Comparison of ENCODE assay signal across 1 cellular context in the genomic region with DNA sequence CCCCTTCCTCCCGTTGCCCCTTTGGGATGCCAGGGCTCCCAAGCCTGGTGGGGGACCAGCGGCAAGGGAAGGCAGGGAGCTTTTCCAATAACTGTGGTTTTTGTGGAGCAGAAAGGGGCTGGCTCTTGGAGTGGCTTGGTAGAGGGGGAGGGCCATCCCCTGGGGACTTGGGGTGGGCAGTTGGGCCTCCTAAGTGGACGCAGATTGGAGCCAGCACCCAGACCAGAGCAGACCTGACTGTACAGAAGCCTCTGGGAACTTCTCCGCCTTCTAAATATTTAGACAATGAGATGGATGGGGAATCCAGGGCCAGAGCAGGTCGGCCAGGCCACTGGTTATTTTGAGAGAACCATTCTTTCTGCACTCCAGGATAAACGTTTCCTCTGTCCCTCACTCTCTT.
TF ChIP-seq lines count a peak whose summit lies in the region.

No MANE protein-coding gene starts in this region.

TF ChIP-seq in WTC11, 78 proteins besides CTCF, POLR2A, EP300 and RAD21:
- TF ChIP-seq NR3C1 (CRISPR knock-in tag; conservative IDR thresholded peaks at IDR 0.05; ENCODE audit: low read depth) = no peak
- TF ChIP-seq, protein P1, sequence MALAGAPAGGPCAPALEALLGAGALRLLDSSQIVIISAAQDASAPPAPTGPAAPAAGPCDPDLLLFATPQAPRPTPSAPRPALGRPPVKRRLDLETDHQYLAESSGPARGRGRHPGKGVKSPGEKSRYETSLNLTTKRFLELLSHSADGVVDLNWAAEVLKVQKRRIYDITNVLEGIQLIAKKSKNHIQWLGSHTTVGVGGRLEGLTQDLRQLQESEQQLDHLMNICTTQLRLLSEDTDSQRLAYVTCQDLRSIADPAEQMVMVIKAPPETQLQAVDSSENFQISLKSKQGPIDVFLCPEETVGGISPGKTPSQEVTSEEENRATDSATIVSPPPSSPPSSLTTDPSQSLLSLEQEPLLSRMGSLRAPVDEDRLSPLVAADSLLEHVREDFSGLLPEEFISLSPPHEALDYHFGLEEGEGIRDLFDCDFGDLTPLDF (CRISPR knock-in tag; IDR thresholded peaks at IDR 0.05) = no peak
- TF ChIP-seq ZBTB21 (CRISPR knock-in tag; IDR thresholded peaks at IDR 0.05; ENCODE audit: borderline replicate concordance) = no peak
TF ChIP-seq in WTC11: peak in this region for 0.
